ENCODE assay signal across 28 cellular contexts in genomic region chr19:27922970-27923369, GRCh38.
"Had no signal": no experiment of that assay in that cellular context is flagged by ENCODE, and none has a peak within 500 bp of the region (broad histone marks: within the 10 kb centered on the region; RNA-seq: fewer than 3 reads in every experiment).

No MANE protein-coding gene starts in this region.

- H3K9me3 Mint-ChIP-seq: stimulated activated effector memory CD8-positive, alpha-beta T cell treated with anti-CD3 and anti-CD28 coated beads, Interleukin-12 subunit alpha, Interleukin-12 subunit beta, amount 100 ng/mL, for 72 hours; stimulated activated memory B cell treated with anti-CD40 and anti-IgM and Interleukin-4, amounts not matched to agents 10 μg/mL and 1 μg/mL and 100 μg/mL, for 72 hours; stimulated activated naive CD8-positive, alpha-beta T cell treated with anti-CD3 and anti-CD28 coated beads, Interleukin-15, Interleukin-2, amounts not matched to agents 100 ng/mL and 50 ng/mL, for 24 hours had no signal

- H3K27ac ChIP-seq: stomach, suprapubic skin, testis, thoracic aorta, thyroid gland, tibial artery, tibial nerve, transverse colon, upper lobe of left lung, upper lobe of right lung, uterus, vagina had no signal

- H3K27me3 Mint-ChIP-seq: stimulated activated memory B cell treated with anti-CD40 and anti-IgM and Interleukin-4, amounts not matched to agents 10 μg/mL and 1 μg/mL and 100 μg/mL, for 72 hours; stimulated activated naive B cell treated with anti-CD40 and anti-IgM and Interleukin-4, amounts not matched to agents 10 μg/mL and 1 μg/mL and 100 μg/mL, for 72 hours; stimulated activated naive CD8-positive, alpha-beta T cell treated with anti-CD3 and anti-CD28 coated beads, Interleukin-15, amount 100 ng/mL, for 72 hours; stimulated activated naive CD8-positive, alpha-beta T cell treated with anti-CD3 and anti-CD28 coated beads, Interleukin-15, Interleukin-2, amounts not matched to agents 100 ng/mL and 50 ng/mL, for 24 hours; type B pancreatic cell had no signal

- H3K4me1 Mint-ChIP-seq: stimulated activated effector memory CD8-positive, alpha-beta T cell treated with anti-CD3 and anti-CD28 coated beads, Interleukin-12 subunit alpha, Interleukin-12 subunit beta, amount 100 ng/mL, for 72 hours; stimulated activated memory B cell treated with anti-CD40 and anti-IgM and Interleukin-4, amounts not matched to agents 10 μg/mL and 1 μg/mL and 100 μg/mL, for 72 hours; stimulated activated naive B cell treated with anti-CD40 and anti-IgM and Interleukin-4, amounts not matched to agents 10 μg/mL and 1 μg/mL and 100 μg/mL, for 72 hours; stimulated activated naive CD8-positive, alpha-beta T cell treated with anti-CD3 and anti-CD28 coated beads, Interleukin-15, amount 100 ng/mL, for 72 hours had no signal

- H3K27me3 ChIP-seq: stomach, suprapubic skin, testis, thyroid gland, tibial artery, tibial nerve, transverse colon, upper lobe of left lung, upper lobe of right lung, uterus, vagina had no signal

- H3K27ac Mint-ChIP-seq: stimulated activated effector memory CD8-positive, alpha-beta T cell treated with anti-CD3 and anti-CD28 coated beads, Interleukin-12 subunit alpha, Interleukin-12 subunit beta, amount 100 ng/mL, for 72 hours; stimulated activated memory B cell treated with anti-CD40 and anti-IgM and Interleukin-4, amounts not matched to agents 10 μg/mL and 1 μg/mL and 100 μg/mL, for 72 hours; stimulated activated naive B cell treated with anti-CD40 and anti-IgM and Interleukin-4, amounts not matched to agents 10 μg/mL and 1 μg/mL and 100 μg/mL, for 72 hours; stimulated activated naive CD8-positive, alpha-beta T cell treated with anti-CD3 and anti-CD28 coated beads, Interleukin-15, amount 100 ng/mL, for 72 hours; stimulated activated naive CD8-positive, alpha-beta T cell treated with anti-CD3 and anti-CD28 coated beads, Interleukin-15, Interleukin-2, amounts not matched to agents 100 ng/mL and 50 ng/mL, for 24 hours; type B pancreatic cell had no signal

- H3K4me1 ChIP-seq: stomach, suprapubic skin, testis, tibial artery, tibial nerve, transverse colon, upper lobe of left lung, upper lobe of right lung, uterus, vagina had no signal

- DNase-seq: stimulated activated CD4-positive, alpha-beta T cell treated with anti-CD3 and anti-CD28 coated beads, Interleukin-2, amount 100 ng/mL, for 48 hours; stimulated activated CD4-positive, alpha-beta T cell treated with anti-CD3 and anti-CD28 coated beads, Interleukin-4, amount 100 ng/mL, for 1 hour; stimulated activated CD4-positive, alpha-beta T cell treated with anti-CD3 and anti-CD28 coated beads, Interleukin-4, amount 100 ng/mL, for 24 hours; stimulated activated CD4-positive, alpha-beta T cell treated with anti-CD3 and anti-CD28 coated beads, Interleukin-4, amount 100 ng/mL, for 4 hours; stimulated activated CD8-positive, alpha-beta memory T cell treated with anti-CD3 and anti-CD28 coated beads, Interleukin-4, amount 100 ng/mL, for 48 hours; stimulated activated naive B cell treated with anti-CD40 and anti-IgM and Interleukin-4, amounts not matched to agents 10 μg/mL and 1 μg/mL and 100 μg/mL, for 72 hours; stimulated activated naive CD4-positive, alpha-beta T cell; stimulated activated naive CD4-positive, alpha-beta T cell treated with Interleukin-2 at 50 U/mL for 16 hours; stimulated activated naive CD8-positive, alpha-beta T cell treated with anti-CD3 and anti-CD28 coated beads, Interleukin-15, amount 100 ng/mL, for 72 hours; stimulated activated naive CD8-positive, alpha-beta T cell treated with anti-CD3 and anti-CD28 coated beads, Interleukin-15, Interleukin-2, amounts not matched to agents 100 U/mL and 50 U/mL, for 24 hours; stomach; substantia nigra; testis; thyroid gland; tibial artery; transverse colon; trophoblast cell; upper lobe of left lung; upper lobe of right lung; uterus had no signal

- H3K36me3 Mint-ChIP-seq: stimulated activated effector memory CD8-positive, alpha-beta T cell treated with anti-CD3 and anti-CD28 coated beads, Interleukin-12 subunit alpha, Interleukin-12 subunit beta, amount 100 ng/mL, for 72 hours; stimulated activated memory B cell treated with anti-CD40 and anti-IgM and Interleukin-4, amounts not matched to agents 10 μg/mL and 1 μg/mL and 100 μg/mL, for 72 hours; type B pancreatic cell had no signal

- H3K4me3 ChIP-seq: stomach, suprapubic skin, testis, thoracic aorta, thyroid gland, tibial artery, tibial nerve, transverse colon, upper lobe of left lung, upper lobe of right lung, uterus, vagina had no signal

- H3K36me3 ChIP-seq: stomach, suprapubic skin, thoracic aorta, thyroid gland, tibial artery, tibial nerve, transverse colon, upper lobe of left lung, upper lobe of right lung, uterus, vagina had no signal

- ATAC-seq: stimulated activated effector memory CD8-positive, alpha-beta T cell treated with anti-CD3 and anti-CD28 coated beads, Interleukin-12 subunit alpha, Interleukin-12 subunit beta, amount 100 ng/mL, for 72 hours; stimulated activated memory B cell treated with anti-CD40 and anti-IgM and Interleukin-4, amounts not matched to agents 10 μg/mL and 1 μg/mL and 100 μg/mL, for 72 hours; stimulated activated naive B cell treated with anti-CD40 and anti-IgM and Interleukin-4, amounts not matched to agents 10 μg/mL and 1 μg/mL and 100 μg/mL, for 72 hours; stimulated activated naive CD8-positive, alpha-beta T cell treated with anti-CD3 and anti-CD28 coated beads, Interleukin-15, amount 100 ng/mL, for 72 hours; stimulated activated naive CD8-positive, alpha-beta T cell treated with anti-CD3 and anti-CD28 coated beads, Interleukin-15, Interleukin-2, amounts not matched to agents 100 U/mL and 50 U/mL, for 24 hours; upper lobe of right lung had no signal

- H3K9me3 ChIP-seq: stomach, suprapubic skin, testis, thoracic aorta, thyroid gland, tibial artery, tibial nerve, transverse colon, upper lobe of left lung, upper lobe of right lung, uterus, vagina had no signal

- H3K4me3 Mint-ChIP-seq: stimulated activated effector memory CD8-positive, alpha-beta T cell treated with anti-CD3 and anti-CD28 coated beads, Interleukin-12 subunit alpha, Interleukin-12 subunit beta, amount 100 ng/mL, for 72 hours; stimulated activated memory B cell treated with anti-CD40 and anti-IgM and Interleukin-4, amounts not matched to agents 10 μg/mL and 1 μg/mL and 100 μg/mL, for 72 hours; stimulated activated naive B cell treated with anti-CD40 and anti-IgM and Interleukin-4, amounts not matched to agents 10 μg/mL and 1 μg/mL and 100 μg/mL, for 72 hours; stimulated activated naive CD8-positive, alpha-beta T cell treated with anti-CD3 and anti-CD28 coated beads, Interleukin-15, amount 100 ng/mL, for 72 hours; stimulated activated naive CD8-positive, alpha-beta T cell treated with anti-CD3 and anti-CD28 coated beads, Interleukin-15, Interleukin-2, amounts not matched to agents 100 ng/mL and 50 ng/mL, for 24 hours; type B pancreatic cell had no signal
